1 cellular context compared by ENCODE assay signal in the genomic region with DNA sequence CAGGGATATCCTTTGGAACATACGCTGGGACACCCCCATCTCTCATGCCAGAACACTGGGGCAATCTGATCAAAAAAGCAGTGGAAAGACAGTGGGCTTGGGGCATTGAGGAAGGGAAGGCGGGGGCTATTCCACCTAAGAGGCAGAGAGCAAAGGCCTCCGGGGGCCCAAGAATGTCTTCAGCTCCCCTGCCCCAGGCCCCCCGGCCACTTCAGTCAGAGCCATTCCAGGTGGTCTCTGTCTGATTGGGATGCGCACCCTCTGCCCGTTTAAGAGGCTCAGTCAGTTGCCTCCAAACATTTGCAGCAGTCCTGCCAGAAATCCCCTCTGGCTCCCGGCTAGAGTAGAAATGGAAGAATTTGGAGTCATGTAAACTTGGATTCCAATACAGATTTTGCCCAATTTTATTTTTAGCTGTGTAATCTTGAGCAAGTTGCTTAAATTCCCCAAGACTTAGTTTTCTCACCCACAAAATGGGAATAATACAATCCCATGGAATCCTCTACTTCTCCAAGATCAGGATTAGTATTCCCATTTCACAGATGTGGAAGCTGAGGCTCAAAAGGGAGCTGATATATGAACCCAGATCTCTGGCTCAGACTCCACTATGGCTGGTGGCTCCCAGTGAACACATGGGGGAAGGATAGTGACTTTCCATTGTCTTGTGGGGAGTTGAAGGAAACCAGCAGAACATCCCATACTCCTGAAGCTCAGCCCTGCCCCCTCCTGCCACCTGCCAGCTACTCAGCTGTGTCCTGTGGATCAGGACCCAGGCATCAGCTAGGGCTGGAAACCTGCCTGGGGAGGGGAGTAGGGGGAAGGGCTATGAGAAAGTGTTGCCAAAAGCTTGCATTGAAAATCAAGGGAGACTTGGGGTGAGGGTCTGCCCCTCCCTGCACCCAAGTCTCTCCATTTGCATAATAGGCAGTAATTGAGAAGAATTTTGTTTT.
A peak's percentile ranks its signal among the peaks of the same experiment; 100 is the strongest.
TF ChIP-seq lines count a peak whose summit lies in the region.

No MANE protein-coding gene starts in this region.

TF ChIP-seq in HepG2, 621 proteins besides CTCF, POLR2A, EP300 and RAD21:
- no peak for TF ChIP-seq ZSCAN31 (CRISPR knock-in tag; IDR thresholded peaks at IDR 0.05; ENCODE audit: low read depth)
- TF ChIP-seq ZNF629 (CRISPR knock-in tag; conservative IDR thresholded peaks at IDR 0.05), result peak; percentile 89
- TF ChIP-seq, protein P1, sequence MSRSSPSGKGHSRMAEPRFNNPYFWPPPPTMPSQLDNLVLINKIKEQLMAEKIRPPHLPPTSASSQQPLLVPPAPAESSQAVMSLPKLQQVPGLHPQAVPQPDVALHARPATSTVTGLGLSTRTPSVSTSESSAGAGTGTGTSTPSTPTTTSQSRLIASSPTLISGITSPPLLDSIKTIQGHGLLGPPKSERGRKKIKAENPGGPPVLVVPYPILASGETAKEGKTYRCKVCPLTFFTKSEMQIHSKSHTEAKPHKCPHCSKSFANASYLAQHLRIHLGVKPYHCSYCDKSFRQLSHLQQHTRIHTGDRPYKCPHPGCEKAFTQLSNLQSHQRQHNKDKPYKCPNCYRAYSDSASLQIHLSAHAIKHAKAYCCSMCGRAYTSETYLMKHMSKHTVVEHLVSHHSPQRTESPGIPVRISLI (CRISPR knock-in tag; IDR thresholded peaks at IDR 0.05; ENCODE audit: borderline replicate concordance), result no peak
